26 cellular contexts compared by ENCODE assay signal in genomic region chr17:50587571-50587970, GRCh38. TPM values are rescaled to one million over a fixed set of nuclear protein-coding genes. Genes with fewer than 3 reads are reported as not detected.
"Had no signal": no experiment of that assay in that cellular context is flagged by ENCODE, and none has a peak within 500 bp of the region (broad histone marks: within the 10 kb centered on the region; RNA-seq: fewer than 3 reads in every experiment).

No MANE protein-coding gene starts in this region.

- H3K4me1 Mint-ChIP-seq: activated CD8-positive, alpha-beta memory T cell treated with anti-CD3 and anti-CD28 coated beads, Interleukin-2, amount 10 ng/mL, durations not matched to agents 7 days and 5 days; activated naive CD4-positive, alpha-beta T cell treated with anti-CD3 and anti-CD28 coated beads, Interleukin-2, amount 50 U/mL, for 24 hours; T-cell had no signal

- H3K4me3 Mint-ChIP-seq: activated CD8-positive, alpha-beta memory T cell treated with anti-CD3 and anti-CD28 coated beads, Interleukin-2, amount 10 ng/mL, durations not matched to agents 7 days and 5 days; activated naive CD4-positive, alpha-beta T cell treated with anti-CD3 and anti-CD28 coated beads, Interleukin-2, amount 50 U/mL, for 24 hours; activated T-cell treated with anti-CD3 and anti-CD28 coated beads, Interleukin-2, amount 50 U/mL, for 24 hours; activated T-helper 1 cell treated with anti-CD3 and anti-CD28 coated beads, Interleukin-12 subunit alpha, Interleukin-12 subunit beta, Interleukin-2, Interleukin-4 antibody, amounts not matched to agents 30 ng/mL and 10 ng/mL and 1 ng/mL, durations not matched to agents 14 hours and 24 hours and 36 hours; T-cell had no signal

- H3K27me3 Mint-ChIP-seq: activated naive CD4-positive, alpha-beta T cell treated with anti-CD3 and anti-CD28 coated beads, Interleukin-2, amount 50 U/mL, for 24 hours; activated T-cell treated with anti-CD3 and anti-CD28 coated beads, Interleukin-2, amount 50 U/mL, for 24 hours had no signal

- H3K27me3 ChIP-seq: MG63 had no signal

- H3K36me3 Mint-ChIP-seq: activated CD8-positive, alpha-beta memory T cell treated with anti-CD3 and anti-CD28 coated beads, Interleukin-2, amount 10 ng/mL, durations not matched to agents 7 days and 5 days; activated naive CD4-positive, alpha-beta T cell treated with anti-CD3 and anti-CD28 coated beads, Interleukin-2, amount 50 U/mL, for 24 hours; T-cell had no signal

- H3K9me3 Mint-ChIP-seq: activated naive CD4-positive, alpha-beta T cell treated with anti-CD3 and anti-CD28 coated beads, Interleukin-2, amount 50 U/mL, for 24 hours; activated T-cell treated with anti-CD3 and anti-CD28 coated beads, Interleukin-2, amount 50 U/mL, for 24 hours; activated T-helper 1 cell treated with anti-CD3 and anti-CD28 coated beads, Interleukin-12 subunit alpha, Interleukin-12 subunit beta, Interleukin-2, Interleukin-4 antibody, amounts not matched to agents 30 ng/mL and 10 ng/mL and 1 ng/mL, durations not matched to agents 14 hours and 24 hours and 36 hours; T-cell had no signal

- H3K27ac Mint-ChIP-seq: activated CD8-positive, alpha-beta memory T cell treated with anti-CD3 and anti-CD28 coated beads, Interleukin-2, amount 10 ng/mL, durations not matched to agents 7 days and 5 days; activated naive CD4-positive, alpha-beta T cell treated with anti-CD3 and anti-CD28 coated beads, Interleukin-2, amount 50 U/mL, for 24 hours; activated T-cell treated with anti-CD3 and anti-CD28 coated beads, Interleukin-2, amount 50 U/mL, for 24 hours; activated T-helper 1 cell treated with anti-CD3 and anti-CD28 coated beads, Interleukin-12 subunit alpha, Interleukin-12 subunit beta, Interleukin-2, Interleukin-4 antibody, amounts not matched to agents 30 ng/mL and 10 ng/mL and 1 ng/mL, durations not matched to agents 14 hours and 24 hours and 36 hours; T-cell had no signal

- DNase-seq: activated CD4-positive, alpha-beta T cell treated with anti-CD3 and anti-CD28 coated beads for 48 hours; activated CD4-positive, alpha-beta T cell treated with anti-CD3 and anti-CD28 coated beads, Interleukin-2, amount 50 U/mL, for 48 hours; activated CD8-positive, alpha-beta memory T cell treated with anti-CD3 and anti-CD28 coated beads, Interleukin-2, amount 10 ng/mL, durations not matched to agents 7 days and 5 days; activated effector memory CD4-positive, alpha-beta T cell treated with Interleukin-2 at 50 U/mL for 16 hours; activated naive CD4-positive, alpha-beta T cell; activated T-cell treated with anti-CD3 and anti-CD28 coated beads, Interleukin-2, amount 50 U/mL, for 24 hours; aorta; MG63; MV-4-11; NCI-H1092 treated with DMSO at 0.1 percent for 48 hours; NCI-H1417 treated with DMSO at 0.1 percent for 48 hours; NCI-H1694; NCI-H2029; NCI-H2107; NCI-H2171 treated with DMSO at 0.1 percent for 48 hours; NCI-H226; NCI-H526; PC-3; SIG-M5; T-cell; T-helper 2 cell; T1000 had no signal

- H3K9me3 ChIP-seq: MG63 had no signal

- ATAC-seq: activated CD4-positive, CD25-positive, alpha-beta regulatory T cell treated with anti-CD3 and anti-CD28 coated beads, Interleukin-2, amount 50 U/mL, for 24 hours; activated CD8-positive, alpha-beta memory T cell treated with anti-CD3 and anti-CD28 coated beads, Interleukin-2, amount 10 ng/mL, durations not matched to agents 7 days and 5 days; PC-3; T-cell had no signal

- H3K4me3 ChIP-seq: MG63 had no signal

RNA-seq across cellular contexts. Expression of gene CACNA1G, which starts 27.1 kb away (rescaled TPM):
- total RNA-seq: activated CD8-positive, alpha-beta memory T cell treated with anti-CD3 and anti-CD28 coated beads, Interleukin-2, amount 10 ng/mL, durations not matched to agents 7 days and 5 days; bronchial epithelial cell; T-cell had no signal
- polyA plus RNA-seq: aorta had no signal

RNA-seq across cellular contexts. Expression of gene ABCC3, which starts 47.1 kb away (rescaled TPM):
- total RNA-seq: activated CD8-positive, alpha-beta memory T cell treated with anti-CD3 and anti-CD28 coated beads, Interleukin-2, amount 10 ng/mL, durations not matched to agents 7 days and 5 days; activated T-helper 1 cell treated with anti-CD3 and anti-CD28 coated beads, Interleukin-12 subunit alpha, Interleukin-12 subunit beta, Interleukin-2, Interleukin-4 antibody, amounts not matched to agents 30 ng/mL and 10 ng/mL and 1 ng/mL, durations not matched to agents 14 hours and 24 hours and 36 hours had no signal

RNA-seq across cellular contexts. Expression of gene EPN3, which starts 55.0 kb away (rescaled TPM):
- total RNA-seq: activated CD8-positive, alpha-beta memory T cell treated with anti-CD3 and anti-CD28 coated beads, Interleukin-2, amount 10 ng/mL, durations not matched to agents 7 days and 5 days; activated T-helper 1 cell treated with anti-CD3 and anti-CD28 coated beads, Interleukin-12 subunit alpha, Interleukin-12 subunit beta, Interleukin-2, Interleukin-4 antibody, amounts not matched to agents 30 ng/mL and 10 ng/mL and 1 ng/mL, durations not matched to agents 14 hours and 24 hours and 36 hours; aorta had no signal
